Comparison of ENCODE assay signal across 18 cellular contexts in the genomic region with DNA sequence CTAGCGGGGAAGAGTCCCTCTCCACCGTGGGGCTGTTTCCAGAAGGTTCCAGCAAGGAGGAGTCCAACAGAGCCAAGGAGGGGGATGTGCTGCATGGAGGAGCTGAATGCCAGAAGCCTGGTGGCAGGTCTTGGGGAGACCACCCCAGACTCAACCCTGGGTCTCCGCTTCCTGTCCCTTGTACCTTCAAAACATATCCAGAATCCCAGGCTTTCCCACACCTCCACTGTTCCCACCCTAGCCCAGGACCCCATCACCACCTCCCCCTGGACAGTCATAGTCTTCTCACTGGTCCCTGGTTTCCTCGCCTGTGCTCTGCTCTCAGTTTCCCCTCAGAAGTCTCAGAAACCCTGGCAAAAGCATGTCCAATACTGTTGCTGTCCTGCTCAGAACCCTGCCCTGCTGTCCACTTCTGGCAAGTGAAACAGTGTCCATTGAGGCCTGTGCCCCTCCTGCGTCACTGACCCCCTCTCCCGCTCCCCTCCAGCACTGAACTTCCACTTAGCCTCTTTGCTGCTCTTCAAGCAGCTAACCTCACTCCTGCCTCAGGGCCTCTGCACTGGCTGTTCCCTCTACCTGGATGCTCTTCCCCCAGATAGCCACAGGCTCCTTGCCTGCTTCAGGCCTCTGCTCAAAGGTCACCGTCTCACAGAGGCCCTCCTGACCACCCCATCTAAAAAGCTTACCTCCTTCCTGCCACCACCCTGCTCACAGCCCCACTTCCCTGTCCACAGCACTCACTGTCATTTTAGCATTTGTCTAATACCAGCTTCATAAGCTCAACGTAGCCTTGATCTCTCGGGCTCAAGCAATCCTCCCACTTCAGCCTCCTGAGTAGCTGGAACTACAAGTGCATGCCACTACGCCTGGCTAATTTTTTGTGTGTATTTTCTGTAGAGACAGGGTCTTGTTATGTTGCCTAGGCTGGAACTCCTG.
DNase-seq lines count a peak whose midpoint lies in the region; TF ChIP-seq lines count a peak whose summit lies in the region.
"Had no signal": no experiment of that assay in that cellular context is flagged by ENCODE, and none has a peak within 500 bp of the region (broad histone marks: within the 10 kb centered on the region; RNA-seq: fewer than 3 reads in every experiment).

No MANE protein-coding gene starts in this region.

- H3K9me3 ChIP-seq in ES-I3 (ENCODE audit: control insufficient read depth, insufficient read depth, low read length) = no peaks in the 10 kb centered on the region
- peaks cover 7% of the 10 kb centered on the region; the same call in 1 of the 2 replicates for H3K9me3 ChIP-seq in HUES64 (ENCODE audit: insufficient read depth, low read depth, low read length)
- peaks cover 0 to 2% of the 10 kb centered on the region in 2 donors for H3K9me3 ChIP-seq in neuronal stem cell (replicated peaks in 1 of 2; ENCODE audit: control insufficient read depth in 2 of 2, insufficient read depth in 1 of 2, low read depth in 1 of 2, low read length in 2 of 2)
- H3K9me3 ChIP-seq in PC-9 (ENCODE audit: insufficient read depth, low read depth) = no peaks in the 10 kb centered on the region
- H3K9me3 ChIP-seq: body of pancreas, Caco-2, esophagus squamous epithelium had no signal

- no peaks in the 10 kb centered on the region for H3K4me1 ChIP-seq in ES-I3 (ENCODE audit: insufficient read depth, low read length)
- 0 out of 2 replicates have a peak, but pooled peaks cover 3% of the 10 kb centered on the region for H3K4me1 ChIP-seq in HUES64 (ENCODE audit: insufficient read depth, low read length)
- peaks cover 0 to 2% of the 10 kb centered on the region in 2 donors for H3K4me1 ChIP-seq in neuronal stem cell (ENCODE audit: control insufficient read depth in 2 of 2, insufficient read depth in 1 of 2, low read depth in 1 of 2, low read length in 2 of 2)
- no peaks in the 10 kb centered on the region for H3K4me1 ChIP-seq in PC-9 (replicated peaks; ENCODE audit: insufficient read depth)
- H3K4me1 ChIP-seq: body of pancreas, Caco-2, esophagus squamous epithelium, sigmoid colon had no signal

- H2AK5ac ChIP-seq in neuronal stem cell (ENCODE audit: low read depth, low read length) = no peak overlapping the region

- H3K9ac ChIP-seq in ES-I3 (ENCODE audit: low read depth, low read length) (peak overlapping the region; percentile 35; the same call in 1 of the 2 replicates), HUES64 (ENCODE audit: low read depth, low read length) (peak overlapping the region; percentile 24; the same call in 1 of the 2 replicates), neuronal stem cell (ENCODE audit: low read depth, low read length, poor library complexity) (no peak overlapping the region)

- H3F3A ChIP-seq in PC-9 (ENCODE audit: insufficient read depth, low read depth) = no peaks in the 10 kb centered on the region

- no peaks in the 10 kb centered on the region for H3K36me3 ChIP-seq in ES-I3 (ENCODE audit: insufficient read depth, low read length)
- no peaks in the 10 kb centered on the region for H3K36me3 ChIP-seq in HUES64 (ENCODE audit: insufficient read depth, low read length)
- H3K36me3 ChIP-seq in neuronal stem cell (replicated peaks in 1 of 2; ENCODE audit: control insufficient read depth in 2 of 2, insufficient read depth in 2 of 2, low read length in 2 of 2) = no peaks in the 10 kb centered on the region
- H3K36me3 ChIP-seq in PC-9 (ENCODE audit: low read depth) = no peaks in the 10 kb centered on the region
- H3K36me3 ChIP-seq: esophagus squamous epithelium, sigmoid colon had no signal

- peak overlapping the region; percentile 79 for H2BK15ac ChIP-seq in neuronal stem cell (ENCODE audit: low read length)

- H3K4me2 ChIP-seq in neuronal stem cell (ENCODE audit: insufficient read depth, low read length, poor library complexity, severe bottlenecking) = no peak overlapping the region
- no peak overlapping the region for H3K4me2 ChIP-seq in PC-9

- H2AFZ ChIP-seq in neuronal stem cell (ENCODE audit: low read length) (no peak overlapping the region), PC-9 (no peak overlapping the region)

- CTCF ChIA-PET in PC-9 (lab: Charles Lee) = no interaction called here

- H3K27me3 ChIP-seq in HUES64 (ENCODE audit: insufficient read depth, low read length) (peaks cover 25% of the 10 kb centered on the region), neuronal stem cell (ENCODE audit: control insufficient read depth in 3 of 3, insufficient read depth in 3 of 3, low read depth in 1 of 3, low read length in 3 of 3) (peaks cover 0 to 14% (median 9%) of the 10 kb centered on the region in 3 experiments), PC-9 (ENCODE audit: insufficient read depth, low read depth) (peaks cover 38% of the 10 kb centered on the region)
- H3K27me3 ChIP-seq: body of pancreas had no signal

- H3K27ac ChIP-seq in HUES64 (ENCODE audit: low read depth, low read length) (no peak overlapping the region), neuronal stem cell (replicated peaks; ENCODE audit: low read length) (no peak overlapping the region), PC-9 (no peak overlapping the region)
- H3K27ac ChIP-seq: body of pancreas, esophagus squamous epithelium, sigmoid colon had no signal

- 86% methylated on average over 10 of the region's 10 CpGs for WGBS in HUES64
- no CpG with 5 or more reads among the region's 10 CpGs for WGBS in neuronal stem cell (ENCODE audit: extremely low coverage in 2 of 2, insufficient read length in 2 of 2, insufficient replicate concordance in 1 of 2), 2 donors

- no TSS peak for BruUV-seq in PC-9 (replicated peaks; lab: Mats Ljungman, UMichigan)

- no peak overlapping the region for H2BK120ac ChIP-seq in neuronal stem cell (ENCODE audit: low read depth, low read length)

- H4K20me1 ChIP-seq in PC-9 (ENCODE audit: insufficient read depth) = no peaks in the 10 kb centered on the region

- POLR2A ChIA-PET in PC-9 (lab: Charles Lee; ENCODE audit: unreplicated experiment) = no interaction called here

- H3K4me3 ChIP-seq in HUES64 (ENCODE audit: low read length) = peak overlapping the region; percentile 68
- H3K4me3 ChIP-seq in neuronal stem cell (ENCODE audit: low read length in 2 of 2) = no peak overlapping the region
- H3K4me3 ChIP-seq in PC-9 = no peak overlapping the region
- H3K4me3 ChIP-seq: body of pancreas, esophagus squamous epithelium, sigmoid colon had no signal

- peak overlapping the region; percentile 2 for H3K4me3 Mint-ChIP-seq in glutamatergic neuron (ENCODE audit: unreplicated experiment)
- H3K4me3 Mint-ChIP-seq: activated CD4-positive, alpha-beta T cell treated with anti-CD3 and anti-CD28 coated beads for 36 hours had no signal

- H3K9me2 ChIP-seq in PC-9 (ENCODE audit: insufficient read depth) = no peaks in the 10 kb centered on the region

- H3K18ac ChIP-seq in neuronal stem cell (ENCODE audit: low read length) = peak overlapping the region; percentile 81

- H3K27ac Mint-ChIP-seq in glutamatergic neuron (ENCODE audit: unreplicated experiment) = no peak overlapping the region
- H3K27ac Mint-ChIP-seq: activated CD4-positive, alpha-beta T cell treated with anti-CD3 and anti-CD28 coated beads for 36 hours had no signal

- H2BK12ac ChIP-seq in neuronal stem cell (ENCODE audit: low read length) = no peak overlapping the region

- intact Hi-C loops in PC-9 (cut with micrococcal nuclease; ENCODE audit: unreplicated experiment) = no loop called here

- no peak overlapping the region for H3K4ac ChIP-seq in neuronal stem cell (ENCODE audit: low read length)

- H3K36me3 Mint-ChIP-seq in glutamatergic neuron (ENCODE audit: unreplicated experiment) = peaks cover 7% of the 10 kb centered on the region

- no peaks in the 10 kb centered on the region for H3K79me1 ChIP-seq in neuronal stem cell (ENCODE audit: low read depth, low read length)

- no peak overlapping the region for H3K14ac ChIP-seq in neuronal stem cell (ENCODE audit: low read length)

- H4K91ac ChIP-seq in neuronal stem cell (ENCODE audit: low read depth, low read length, poor library complexity) = no peak overlapping the region

- peaks cover 11% of the 10 kb centered on the region for H3K9me3 Mint-ChIP-seq in glutamatergic neuron (ENCODE audit: unreplicated experiment)

- peaks cover 16% of the 10 kb centered on the region for H3K27me3 Mint-ChIP-seq in glutamatergic neuron (ENCODE audit: unreplicated experiment)

- H4K8ac ChIP-seq in neuronal stem cell (ENCODE audit: low read depth, low read length) = no peak overlapping the region

- TF ChIP-seq CTCF in glutamatergic neuron (IDR thresholded peaks at IDR 0.05; ENCODE audit: partially characterized antibody, unreplicated experiment) (no peak), PC-9 (conservative IDR thresholded peaks at IDR 0.05) (no peak)

- DNase-seq in glutamatergic neuron = no peak
- no peak for DNase-seq in neuronal stem cell (ENCODE audit: low spot score)
- no peak for DNase-seq in activated gamma-delta T cell (lab: John Stamatoyannopoulos, UW)
- DNase-seq in PC-9 = no peak
- DNase-seq in NCI-H2227 treated with DMSO at 0.1 percent for 48 hours (lab: John Stamatoyannopoulos, UW) = no peak
- DNase-seq: activated naive CD4-positive, alpha-beta T cell treated with anti-CD3 and anti-CD28 coated beads, Interleukin-2, amount 50 U/mL, for 16 hours; dermis blood vessel endothelial cell; esophagus squamous epithelium; NCI-H2081; NCI-H524; occipital lobe; sigmoid colon; stimulated activated CD4-positive, alpha-beta T cell treated with anti-CD3 and anti-CD28 coated beads, Interleukin-2, amount 100 ng/mL, for 48 hours had no signal

- H3K4me1 Mint-ChIP-seq in glutamatergic neuron (ENCODE audit: low read depth, unreplicated experiment) = no peaks in the 10 kb centered on the region

- no peaks in the 10 kb centered on the region for H3K79me2 ChIP-seq in PC-9 (ENCODE audit: low read depth)

- no peak overlapping the region for H2BK5ac ChIP-seq in neuronal stem cell (ENCODE audit: low read length)

- H3K23ac ChIP-seq in neuronal stem cell (ENCODE audit: low read depth, low read length, poor library complexity) = no peak overlapping the region
